Comparison of ENCODE assay signal across 18 cellular contexts in the genomic region with DNA sequence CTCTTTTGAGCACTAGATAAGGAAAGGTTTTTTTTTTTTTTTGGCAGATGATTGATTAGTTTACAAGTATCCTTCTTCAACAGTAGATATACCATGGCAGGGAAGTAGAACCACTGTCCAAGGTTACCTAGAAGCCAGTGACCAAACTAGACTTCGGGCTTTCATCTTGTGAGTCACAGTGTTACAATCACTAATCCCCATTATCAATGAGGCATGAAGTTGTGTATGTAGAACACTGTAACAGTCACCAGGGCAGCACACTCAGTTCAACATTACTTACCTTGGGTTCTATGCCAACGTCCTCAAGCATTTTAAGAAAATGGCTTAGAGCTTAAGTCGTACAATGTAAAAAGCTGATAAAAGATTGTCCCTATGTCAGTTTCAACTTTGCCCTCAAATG.
"Had no signal": no experiment of that assay in that cellular context is flagged by ENCODE, and none has a peak within 500 bp of the region (broad histone marks: within the 10 kb centered on the region; RNA-seq: fewer than 3 reads in every experiment).

No MANE protein-coding gene starts in this region.

- ATAC-seq: left lobe of liver; stimulated activated memory B cell treated with anti-CD40 and anti-IgM and Interleukin-4, amounts not matched to agents 10 μg/mL and 1 μg/mL and 100 μg/mL, for 72 hours had no signal

- H3K27ac Mint-ChIP-seq: activated CD4-positive, alpha-beta T cell treated with anti-CD3 and anti-CD28 coated beads, Interleukin-2, amount 10 ng/mL, durations not matched to agents 7 days and 5 days; immature natural killer cell; stimulated activated memory B cell treated with anti-CD40 and anti-IgM and Interleukin-4, amounts not matched to agents 10 μg/mL and 1 μg/mL and 100 μg/mL, for 72 hours; T-helper 2 cell treated with Interferon-gamma antibody and Interleukin-4, amounts not matched to agents 5 μg/mL and 100 μg/mL, for 36 hours had no signal

- H3K4me3 Mint-ChIP-seq: activated CD4-positive, alpha-beta T cell treated with anti-CD3 and anti-CD28 coated beads, Interleukin-2, amount 10 ng/mL, durations not matched to agents 7 days and 5 days; immature natural killer cell; stimulated activated memory B cell treated with anti-CD40 and anti-IgM and Interleukin-4, amounts not matched to agents 10 μg/mL and 1 μg/mL and 100 μg/mL, for 72 hours; T-helper 2 cell treated with Interferon-gamma antibody and Interleukin-4, amounts not matched to agents 5 μg/mL and 100 μg/mL, for 36 hours had no signal

- H3K4me1 ChIP-seq: pancreas, tibial artery, uterus had no signal

- H3K4me1 Mint-ChIP-seq: naive B cell; stimulated activated memory B cell treated with anti-CD40 and anti-IgM and Interleukin-4, amounts not matched to agents 10 μg/mL and 1 μg/mL and 100 μg/mL, for 72 hours had no signal

- H3K9me3 Mint-ChIP-seq: activated CD4-positive, alpha-beta T cell treated with anti-CD3 and anti-CD28 coated beads, Interleukin-2, amount 10 ng/mL, durations not matched to agents 7 days and 5 days; immature natural killer cell; naive B cell; stimulated activated memory B cell treated with anti-CD40 and anti-IgM and Interleukin-4, amounts not matched to agents 10 μg/mL and 1 μg/mL and 100 μg/mL, for 72 hours; T-helper 2 cell treated with Interferon-gamma antibody and Interleukin-4, amounts not matched to agents 5 μg/mL and 100 μg/mL, for 36 hours had no signal

- DNase-seq: activated CD4-positive, alpha-beta T cell treated with anti-CD3 and anti-CD28 coated beads, Interleukin-2, amount 10 ng/mL, durations not matched to agents 7 days and 5 days; activated CD8-positive, alpha-beta memory T cell treated with anti-CD3 and anti-CD28 coated beads, Interleukin-2, amount 50 U/mL, for 48 hours; activated naive CD4-positive, alpha-beta T cell; caudate nucleus; foreskin fibroblast; head of caudate nucleus; immature natural killer cell; mammary epithelial cell; naive B cell; pancreas; stimulated activated CD4-positive, alpha-beta T cell treated with anti-CD3 and anti-CD28 coated beads, Interleukin-12 subunit alpha, Interleukin-12 subunit beta, amount 100 ng/mL, for 4 hours; stimulated activated CD4-positive, alpha-beta T cell treated with anti-CD3 and anti-CD28 coated beads, Interleukin-2, amount 100 ng/mL, for 24 hours; SW 1271; tibial artery; uterus had no signal

- H3K27ac ChIP-seq: pancreas, tibial artery, uterus had no signal

- H3K27me3 ChIP-seq: pancreas, tibial artery, uterus had no signal

- H3K36me3 ChIP-seq: pancreas, tibial artery, uterus had no signal

- H3K9me3 ChIP-seq: pancreas, tibial artery, uterus had no signal

- H3K4me3 ChIP-seq: pancreas, tibial artery, uterus had no signal

- H3K36me3 Mint-ChIP-seq: immature natural killer cell; naive B cell; stimulated activated memory B cell treated with anti-CD40 and anti-IgM and Interleukin-4, amounts not matched to agents 10 μg/mL and 1 μg/mL and 100 μg/mL, for 72 hours had no signal
